In the genomic region with DNA sequence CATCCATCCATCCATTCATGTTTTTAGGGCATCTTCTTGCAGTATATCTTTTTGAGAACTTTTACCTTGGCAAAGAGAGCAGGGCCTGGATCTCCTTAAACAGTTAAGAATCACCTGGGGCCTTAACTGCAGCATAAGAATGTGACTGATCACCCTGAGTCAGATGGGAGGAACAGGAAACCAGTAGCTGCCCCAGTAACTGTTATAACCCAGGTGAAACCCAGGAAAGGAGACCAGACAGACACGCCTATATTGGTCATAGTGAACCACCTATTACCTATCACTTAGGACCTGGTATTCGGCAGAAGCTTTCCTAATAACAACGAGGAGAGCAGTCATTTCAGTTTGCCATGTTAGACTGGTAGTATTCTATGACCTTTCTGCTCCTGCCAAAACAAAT, we compare ENCODE assay signal across 8 cellular contexts. TPM values are rescaled to one million over a fixed set of nuclear protein-coding genes. Genes with fewer than 3 reads are reported as not detected.
A peak's percentile ranks its signal among the peaks of the same experiment; 100 is the strongest.
DNase-seq lines count a peak whose midpoint lies in the region; ATAC-seq, FAIRE-seq and TF ChIP-seq lines count a peak whose summit lies in the region.

No MANE protein-coding gene starts in this region.

- no peak overlapping the region for H2AFZ ChIP-seq in K562 (ENCODE audit: low read depth, low read length)

- FAIRE-seq in K562 (lab: Jason Lieb, UNC) = no peak
- FAIRE-seq in small intestine (lab: Jason Lieb, UNC) = no peak

- WGBS in K562 (ENCODE audit: insufficient coverage, low coverage, missing lambda C conversion rate) = 53% methylated on average over 3 of the region's 3 CpGs
- WGBS in small intestine, 3 donors = 26 to 57% (median 45%) methylated on average over 3 of the region's 3 CpGs
- WGBS in ovary, 3 donors = 48 to 64% (median 57%) methylated on average over 3 of the region's 3 CpGs

- TF ChIP-seq RAD21 in K562 (CRISPR knock-in tag; conservative IDR thresholded peaks at IDR 0.05 in 1 of 2, IDR thresholded peaks at IDR 0.05 in 1 of 2) = no peak

- H3K27ac ChIP-seq in K562 (ENCODE audit: extremely low read depth, low read depth, low read length) (no peak overlapping the region), small intestine (ENCODE audit: low read depth in 1 of 2, low read length in 1 of 2) (no peak overlapping the region), ovary (no peak overlapping the region)

- H3K4me1 ChIP-seq in K562 (replicated peaks in 1 of 2; ENCODE audit: control insufficient read depth in 2 of 2, insufficient read depth in 2 of 2, low read length in 2 of 2) (no peaks in the 10 kb centered on the region; a peak in 1 of 5 replicates), small intestine (ENCODE audit: control insufficient read depth in 2 of 2, insufficient read depth in 1 of 2, low read depth in 1 of 2, low read length in 1 of 2) (no peaks in the 10 kb centered on the region), ovary (ENCODE audit: insufficient read depth) (peaks cover 6% of the 10 kb centered on the region)

- no peaks in the 10 kb centered on the region for H3K9me1 ChIP-seq in K562 (ENCODE audit: control insufficient read depth, insufficient read depth, low read length)

- in situ Hi-C loops in K562 (cut with MboI) = loop anchor here (5.0 kb wide), 1 partner anchor 416 kb away; no protein-coding TSS in a partner anchor

- H3K27me3 ChIP-seq in K562 (ENCODE audit: control insufficient read depth in 2 of 2, insufficient read depth in 2 of 2, low read length in 2 of 2) (no peaks in the 10 kb centered on the region), small intestine (ENCODE audit: control insufficient read depth in 2 of 2, insufficient read depth in 2 of 2, low read length in 2 of 2) (no peaks in the 10 kb centered on the region), ovary (no peaks in the 10 kb centered on the region)

- no peak overlapping the region for H3K4me2 ChIP-seq in K562 (ENCODE audit: insufficient read depth, low read length)

- no TSS peak for BruUV-seq in K562 (replicated peaks; lab: Mats Ljungman, UMichigan)

- TF ChIP-seq POLR2A in K562 (conservative IDR thresholded peaks at IDR 0.05) = no peak
- no peak for TF ChIP-seq POLR2A in erythroblast (IDR thresholded peaks at IDR 0.05; ENCODE audit: low read length)
- no peak for TF ChIP-seq POLR2A in ovary (IDR thresholded peaks at IDR 0.05)

- peak; percentile 61 for ATAC-seq in GM19351 (IDR thresholded peaks at IDR 0.05; ENCODE audit: unreplicated experiment)
- ATAC-seq in HG03039 (IDR thresholded peaks at IDR 0.05; ENCODE audit: unreplicated experiment) = peak; percentile 34
- peak; percentile 38 for ATAC-seq in K562

- no peaks in the 10 kb centered on the region for H4K20me1 ChIP-seq in K562 (replicated peaks; ENCODE audit: control insufficient read depth, insufficient read depth, low read length)

- peaks cover 5% of the 10 kb centered on the region; the same call in 1 of the 3 replicates for H3K36me3 ChIP-seq in K562 (ENCODE audit: control insufficient read depth, insufficient read depth, low read length)
- no peaks in the 10 kb centered on the region for H3K36me3 ChIP-seq in small intestine (ENCODE audit: control insufficient read depth in 2 of 2, insufficient read depth in 2 of 2, low read length in 2 of 2)
- H3K36me3 ChIP-seq in ovary = no peaks in the 10 kb centered on the region

- H3K9me3 ChIP-seq in K562 (replicated peaks; ENCODE audit: control insufficient read depth, insufficient read depth, low read depth, low read length) = no peaks in the 10 kb centered on the region
- no peaks in the 10 kb centered on the region for H3K9me3 ChIP-seq in small intestine (ENCODE audit: control insufficient read depth, low read depth)
- no peaks in the 10 kb centered on the region for H3K9me3 ChIP-seq in ovary

- TF ChIP-seq CTCF in K562 (IDR thresholded peaks at IDR 0.05 in 2 of 3, conservative IDR thresholded peaks at IDR 0.05 in 1 of 3; ENCODE audit: insufficient read depth in 2 of 3, low read depth in 1 of 3, low read length in 3 of 3) (no peak), ovary (IDR thresholded peaks at IDR 0.05) (no peak)

- POLR2A ChIA-PET in K562 (lab: Yijun Ruan, JAX) = interaction anchor here (1.1 kb wide), 1 partner anchor 220 kb away, joined by 5 read pairs; no protein-coding TSS in a partner anchor

- no peak overlapping the region for H3K9ac ChIP-seq in K562 (ENCODE audit: insufficient read depth in 1 of 2, low read depth in 2 of 2, low read length in 2 of 2)

- no peaks in the 10 kb centered on the region for H3K79me2 ChIP-seq in K562 (ENCODE audit: control insufficient read depth, insufficient read depth, low read length)

- TF ChIP-seq EP300 in K562 (IDR thresholded peaks at IDR 0.05; ENCODE audit: low read length) (no peak), ovary (IDR thresholded peaks at IDR 0.05) (no peak)

- H3K4me3 ChIP-seq in K562 = no peak overlapping the region
- H3K4me3 ChIP-seq in small intestine (ENCODE audit: low read depth in 1 of 2, low read length in 2 of 2) = no peak overlapping the region
- H3K4me3 ChIP-seq in ovary = no peak overlapping the region

- CTCF ChIA-PET in K562 (lab: Yijun Ruan, JAX; ENCODE audit: low intra/inter-chr PET ratio) = interaction anchor here (0.5 to 2.6 kb wide), 5 partner anchors 100 to 966 kb away, joined by 3 to 32 read pairs (median 4); a partner anchor contains a TSS

- no peak for DNase-seq in K562 (ENCODE audit: extremely low read depth in 1 of 4, low spot score in 3 of 4)
- DNase-seq in small intestine = peak; percentile 36
- no peak for DNase-seq in CD1c-positive myeloid dendritic cell (ENCODE audit: extremely low spot score)
- DNase-seq in erythroblast (lab: John Stamatoyannopoulos, UW) = no peak
- DNase-seq in ovary = no peak
- no peak for DNase-seq in glomerular visceral epithelial cell (ENCODE audit: extremely low spot score)

- intact Hi-C loops in K562 (cut with micrococcal nuclease) = loop anchor here (1.0 kb wide), 3 partner anchors 101 to 418 kb away; a partner anchor contains a TSS
- intact Hi-C loops in ovary (cut with DNase I) = loop anchor here (5.0 to 10.0 kb wide), 5 partner anchors 101 to 421 kb away; a partner anchor contains a TSS

TF ChIP-seq in K562, 482 proteins besides CTCF, POLR2A, EP300 and RAD21 (continues in another document):
- TF ChIP-seq, protein P1, sequence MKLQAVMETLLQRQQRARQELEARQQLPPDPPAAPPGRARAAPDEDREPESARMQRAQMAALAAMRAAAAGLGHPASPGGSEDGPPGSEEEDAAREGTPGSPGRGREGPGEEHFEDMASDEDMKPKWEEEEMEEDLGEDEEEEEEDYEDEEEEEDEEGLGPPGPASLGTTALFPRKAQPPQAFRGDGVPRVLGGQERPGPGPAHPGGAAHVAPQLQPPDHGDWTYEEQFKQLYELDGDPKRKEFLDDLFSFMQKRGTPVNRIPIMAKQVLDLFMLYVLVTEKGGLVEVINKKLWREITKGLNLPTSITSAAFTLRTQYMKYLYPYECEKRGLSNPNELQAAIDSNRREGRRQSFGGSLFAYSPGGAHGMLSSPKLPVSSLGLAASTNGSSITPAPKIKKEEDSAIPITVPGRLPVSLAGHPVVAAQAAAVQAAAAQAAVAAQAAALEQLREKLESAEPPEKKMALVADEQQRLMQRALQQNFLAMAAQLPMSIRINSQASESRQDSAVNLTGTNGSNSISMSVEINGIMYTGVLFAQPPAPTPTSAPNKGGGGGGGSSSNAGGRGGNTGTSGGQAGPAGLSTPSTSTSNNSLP (IDR thresholded peaks at IDR 0.05; ENCODE audit: borderline replicate concordance, low read depth, low read length) = no peak
- TF ChIP-seq, protein P2, sequence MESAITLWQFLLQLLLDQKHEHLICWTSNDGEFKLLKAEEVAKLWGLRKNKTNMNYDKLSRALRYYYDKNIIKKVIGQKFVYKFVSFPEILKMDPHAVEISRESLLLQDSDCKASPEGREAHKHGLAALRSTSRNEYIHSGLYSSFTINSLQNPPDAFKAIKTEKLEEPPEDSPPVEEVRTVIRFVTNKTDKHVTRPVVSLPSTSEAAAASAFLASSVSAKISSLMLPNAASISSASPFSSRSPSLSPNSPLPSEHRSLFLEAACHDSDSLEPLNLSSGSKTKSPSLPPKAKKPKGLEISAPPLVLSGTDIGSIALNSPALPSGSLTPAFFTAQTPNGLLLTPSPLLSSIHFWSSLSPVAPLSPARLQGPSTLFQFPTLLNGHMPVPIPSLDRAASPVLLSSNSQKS (CRISPR knock-in tag; IDR thresholded peaks at IDR 0.05) = no peak
- TF ChIP-seq RBM17 (IDR thresholded peaks at IDR 0.05; ENCODE audit: borderline replicate concordance, low read depth, low read length) (no peak), ZNF316 (IDR thresholded peaks at IDR 0.05) (no peak)
- TF ChIP-seq, protein P3, sequence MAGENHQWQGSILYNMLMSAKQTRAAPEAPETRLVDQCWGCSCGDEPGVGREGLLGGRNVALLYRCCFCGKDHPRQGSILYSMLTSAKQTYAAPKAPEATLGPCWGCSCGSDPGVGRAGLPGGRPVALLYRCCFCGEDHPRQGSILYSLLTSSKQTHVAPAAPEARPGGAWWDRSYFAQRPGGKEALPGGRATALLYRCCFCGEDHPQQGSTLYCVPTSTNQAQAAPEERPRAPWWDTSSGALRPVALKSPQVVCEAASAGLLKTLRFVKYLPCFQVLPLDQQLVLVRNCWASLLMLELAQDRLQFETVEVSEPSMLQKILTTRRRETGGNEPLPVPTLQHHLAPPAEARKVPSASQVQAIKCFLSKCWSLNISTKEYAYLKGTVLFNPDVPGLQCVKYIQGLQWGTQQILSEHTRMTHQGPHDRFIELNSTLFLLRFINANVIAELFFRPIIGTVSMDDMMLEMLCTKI (IDR thresholded peaks at IDR 0.05; ENCODE audit: partially characterized antibody) = no peak

RNA-seq across cellular contexts. Expression of a gene that starts 43.4 kb away (rescaled TPM):
- total RNA-seq in K562 (2011; cell fraction: chromatin; rRNA removed; ENCODE audit: low replicate concordance) = 55.0 and 149 TPM in 2 replicates
- 27.5 and 31.3 TPM in 2 replicates for total RNA-seq in K562 (2011; cell fraction: nucleolus; rRNA removed)
- 43.5 and 64.3 TPM in 2 replicates for total RNA-seq in K562 (2011; cell fraction: nucleoplasm; rRNA removed)
- total RNA-seq in K562 (2014; rRNA removed) (25.3 and 28.8 TPM in 2 replicates), K562 (2014; rRNA removed; fragmentation: Illumina TruSeq; extraction: Trizol) (35.1 and 35.6 TPM in 2 replicates), K562 (2015; rRNA removed; fragmentation: Illumina TruSeq; extraction: Trizol) (35.9 and 39.7 TPM in 2 replicates), K562 (2021) (27.6 and 27.9 TPM in 2 replicates), ovary (10 to 100 TPM; 29.3 to 41.4 (median 38.2) TPM)
- polyA plus RNA-seq in K562 (2011; rRNA removed) (42.4 and 47.3 TPM in 2 replicates), K562 (2014; fragmentation: Illumina TruSeq; extraction: Trizol) (35.7 and 41.1 TPM in 2 replicates), K562 (2014; fragmentation: Nextera tagmentation; extraction: Ambion mirVana) (10 to 100 TPM in 1 of 2 experiments, 1 to 10 TPM in 1; 8.5 to 12.8 TPM), K562 (2014; rRNA removed) (36.2 and 37.9 TPM in 2 replicates), small intestine (10 to 100 TPM in 2 of 3 donors, 1 to 10 TPM in 1; 9.7 to 30.4 (median 15.3) TPM), ovary (10 to 100 TPM; 20.2 to 42.2 TPM)
- polyA plus RNA-seq in K562 (2011; cell fraction: cytosol; rRNA removed) = 5.9 and 14.0 TPM in 2 replicates
- 90.9 and 143 TPM in 2 replicates for polyA plus RNA-seq in K562 (2011; cell fraction: nucleus; rRNA removed)
- 16.7 and 26.9 TPM in 2 replicates for polyA plus RNA-seq in K562 (2012)
- polyA minus RNA-seq in K562 (2011; rRNA and poly(A)+ RNA removed) = 30.1 and 36.1 TPM in 2 replicates
- 11.6 and 17.8 TPM in 2 replicates for polyA minus RNA-seq in K562 (2011; cell fraction: cytosol; rRNA and poly(A)+ RNA removed)
- 34.3 and 57.3 TPM in 2 replicates for polyA minus RNA-seq in K562 (2011; cell fraction: nucleus; rRNA and poly(A)+ RNA removed)
